Comparison of ENCODE assay signal across 9 cellular contexts in the genomic region with DNA sequence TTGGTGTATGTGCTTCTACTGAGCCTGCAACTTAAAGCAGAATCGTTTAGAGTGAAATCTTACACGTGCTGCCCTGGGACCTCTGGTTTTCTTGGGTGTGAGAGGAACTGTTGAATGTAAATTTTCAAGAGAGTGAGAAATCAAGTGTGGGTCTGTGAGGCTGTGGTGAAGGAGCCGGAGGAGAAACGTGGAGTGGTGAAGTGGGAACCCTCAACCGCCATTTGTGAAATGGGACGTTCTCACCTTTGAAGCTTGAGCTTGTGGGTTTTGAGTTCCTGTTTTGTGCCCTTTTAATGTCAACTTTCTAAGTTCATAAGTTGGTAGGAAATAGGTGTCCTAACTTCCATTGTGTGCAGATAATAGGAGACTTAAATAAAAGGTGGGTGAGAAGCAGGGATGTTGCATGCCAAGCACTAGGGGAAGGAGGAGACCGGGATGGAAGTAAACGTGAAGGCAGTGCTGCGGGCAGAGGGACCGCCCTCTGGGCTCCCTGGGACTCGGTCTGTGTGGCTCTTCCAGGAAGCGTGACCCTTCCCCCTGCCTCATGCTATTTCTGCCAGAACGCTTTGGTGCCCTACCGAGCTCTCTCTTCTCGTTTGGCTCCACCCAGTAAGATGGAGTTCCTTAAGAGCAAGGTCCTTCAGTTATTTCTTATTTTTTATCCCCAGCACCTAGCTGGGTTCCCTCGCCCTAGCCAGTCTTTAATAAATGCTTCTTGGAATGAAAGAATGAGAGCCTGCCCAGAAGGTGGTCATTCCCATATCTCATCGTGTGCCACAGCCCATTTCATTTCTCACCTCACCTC. TPM values are rescaled to one million over a fixed set of nuclear protein-coding genes. Genes with fewer than 3 reads are reported as not detected.
DNase-seq lines count a peak whose midpoint lies in the region; ATAC-seq, FAIRE-seq and TF ChIP-seq lines count a peak whose summit lies in the region.
"Had no signal": no experiment of that assay in that cellular context is flagged by ENCODE, and none has a peak within 500 bp of the region (broad histone marks: within the 10 kb centered on the region; RNA-seq: fewer than 3 reads in every experiment).

No MANE protein-coding gene starts in this region.

- DNase-seq in CD1c-positive myeloid dendritic cell (ENCODE audit: extremely low spot score) (peak; percentile 32), NB4 (ENCODE audit: low read depth) (peak; percentile 54), urothelium cell line (ENCODE audit: low spot score) (no peak), NCI-H1694 treated with DMSO at 0.1 percent for 48 hours (lab: John Stamatoyannopoulos, UW) (no peak), Calu3 (no peak)
- peak; percentile 23 for DNase-seq in activated T-helper 9 cell treated with anti-CD3 and anti-CD28 coated beads, Interleukin-2, amount 50 U/mL, for 16 hours (ENCODE audit: low read depth)
- DNase-seq in stimulated activated CD8-positive, alpha-beta memory T cell treated with anti-CD3 and anti-CD28 coated beads, Interleukin-4, amount 100 ng/mL, for 48 hours: peak; percentile 74

- H3K9me3 Mint-ChIP-seq in Calu3 (ENCODE audit: low read depth, unreplicated experiment): no peaks in the 10 kb centered on the region
- H3K9me3 Mint-ChIP-seq: neural crest cell had no signal

- no peak overlapping the region for H3K4me3 ChIP-seq in NB4 (ENCODE audit: low read depth, low read length)

- no peak overlapping the region for H3K27ac Mint-ChIP-seq in Calu3 (ENCODE audit: unreplicated experiment)

- CTCF ChIA-PET in Calu3 (lab: Charles Lee): no interaction called here

- TF ChIP-seq POLR2A in NB4 (IDR thresholded peaks at IDR 0.05; ENCODE audit: extremely low read depth, insufficient read length): no peak

- no peaks in the 10 kb centered on the region for H3K36me3 Mint-ChIP-seq in Calu3 (ENCODE audit: insufficient read depth, unreplicated experiment)

- ATAC-seq in GM21515 (IDR thresholded peaks at IDR 0.05; ENCODE audit: unreplicated experiment): peak; percentile 30

- intact Hi-C loops in Calu3 (cut with micrococcal nuclease; ENCODE audit: unreplicated experiment): no loop called here

- H3K27me3 Mint-ChIP-seq in Calu3 (ENCODE audit: unreplicated experiment): no peaks in the 10 kb centered on the region

- H3K4me3 Mint-ChIP-seq in Calu3 (ENCODE audit: low read depth, unreplicated experiment): no peak overlapping the region
- H3K4me3 Mint-ChIP-seq: neural crest cell had no signal

- peaks cover 30% of the 10 kb centered on the region for H3K4me1 Mint-ChIP-seq in Calu3 (ENCODE audit: low read depth, unreplicated experiment)

- no peak for FAIRE-seq in urothelium cell line (lab: Jason Lieb, UNC)

- TF ChIP-seq CTCF in NB4 (IDR thresholded peaks at IDR 0.05; ENCODE audit: low read depth, low read length) (no peak), Calu3 (IDR thresholded peaks at IDR 0.05; ENCODE audit: unreplicated experiment) (no peak)

- BruUV-seq in Calu3 (replicated peaks; lab: Mats Ljungman, UMichigan): no TSS peak

RNA-seq across cellular contexts. Expression of gene TMEM131L, which starts 56.0 kb away (rescaled TPM):
- total RNA-seq in Calu3 (2022): 8.8 and 9.4 TPM in 2 replicates

Comparison
In these comparisons a context has a peak if more than half of its experiments do, and no peak if none do; other contexts are left out.
1. DNase-seq: peak in CD1c-positive myeloid dendritic cell (single experiment), NB4 (single experiment), activated T-helper 9 cell treated with anti-CD3 and anti-CD28 coated beads, Interleukin-2, amount 50 U/mL, for 16 hours (single experiment) and stimulated activated CD8-positive, alpha-beta memory T cell treated with anti-CD3 and anti-CD28 coated beads, Interleukin-4, amount 100 ng/mL, for 48 hours (single experiment); none in urothelium cell line (single experiment), NCI-H1694 treated with DMSO at 0.1 percent for 48 hours (single experiment) and Calu3 (single experiment).